In genomic region chr7:94908204-94909022, GRCh38 we compare ENCODE assay signal across 9 cellular contexts. TPM values are rescaled to one million over a fixed set of nuclear protein-coding genes. Genes with fewer than 3 reads are reported as not detected.
A peak's percentile ranks its signal among the peaks of the same experiment; 100 is the strongest.
DNase-seq lines count a peak whose midpoint lies in the region; ATAC-seq and TF ChIP-seq lines count a peak whose summit lies in the region.
"Had no signal": no experiment of that assay in that cellular context is flagged by ENCODE, and none has a peak within 500 bp of the region (broad histone marks: within the 10 kb centered on the region; RNA-seq: fewer than 3 reads in every experiment).

No MANE protein-coding gene starts in this region.

- H3K27ac Mint-ChIP-seq in natural killer cell treated with Interleukin-12 subunit alpha and Interleukin-12 subunit beta and Interleukin-15 and Interleukin-18, amount 100 ng/mL, for 72 hours: no peak overlapping the region

- H3K36me3 ChIP-seq in gastroesophageal sphincter: no peaks in the 10 kb centered on the region
- H3K36me3 ChIP-seq: neutrophil had no signal

- 0 to 9% methylated on average over 8 to 19 of the region's 26 CpGs for WGBS in gastroesophageal sphincter (ENCODE audit: low coverage in 1 of 2), 2 donors

- DNase-seq in AG10803 (ENCODE audit: low read depth) (peak; percentile 4), HPDE6-E6E7 (ENCODE audit: extremely low spot score) (peak; percentile 10), SK-MEL-5 (ENCODE audit: low read depth, low spot score) (peak; percentile 25), KG1 (lab: John Stamatoyannopoulos, UW) (no peak)
- no peak for DNase-seq in natural killer cell treated with Interleukin-12 subunit alpha and Interleukin-12 subunit beta and Interleukin-15 and Interleukin-18, amount 100 ng/mL, for 72 hours (ENCODE audit: low spot score)

- peak overlapping the region; percentile 51 for H3K4me3 Mint-ChIP-seq in natural killer cell treated with Interleukin-12 subunit alpha and Interleukin-12 subunit beta and Interleukin-15 and Interleukin-18, amount 100 ng/mL, for 72 hours

- no peak for TF ChIP-seq EP300 in gastroesophageal sphincter (IDR thresholded peaks at IDR 0.05)

- no peaks in the 10 kb centered on the region for H3K36me3 Mint-ChIP-seq in natural killer cell treated with Interleukin-12 subunit alpha and Interleukin-12 subunit beta and Interleukin-15 and Interleukin-18, amount 100 ng/mL, for 72 hours

- peaks cover 19 to 32% of the 10 kb centered on the region in 2 donors for H3K27me3 Mint-ChIP-seq in natural killer cell treated with Interleukin-12 subunit alpha and Interleukin-12 subunit beta and Interleukin-15 and Interleukin-18, amount 100 ng/mL, for 72 hours

- peak; percentile 34 for ATAC-seq in gastroesophageal sphincter
- peak in 1 of 2 donors; percentile 61 for ATAC-seq in natural killer cell treated with Interleukin-12 subunit alpha and Interleukin-12 subunit beta and Interleukin-15 and Interleukin-18, amount 100 ng/mL, for 72 hours
- no peak for ATAC-seq in GM21529 (IDR thresholded peaks at IDR 0.05; ENCODE audit: unreplicated experiment)
- ATAC-seq in HG03095 (IDR thresholded peaks at IDR 0.05; ENCODE audit: unreplicated experiment): no peak

- TF ChIP-seq CTCF in AG10803 (conservative IDR thresholded peaks at IDR 0.05; ENCODE audit: low read length) (no peak), gastroesophageal sphincter (IDR thresholded peaks at IDR 0.05) (no peak)

- no peaks in the 10 kb centered on the region for H3K27me3 ChIP-seq in gastroesophageal sphincter

- H3K9me3 ChIP-seq in gastroesophageal sphincter: no peaks in the 10 kb centered on the region
- H3K9me3 ChIP-seq: neutrophil had no signal

- peaks cover 0 to 50% (median 3%) of the 10 kb centered on the region in 3 donors for H3K4me1 ChIP-seq in gastroesophageal sphincter

- no peak for TF ChIP-seq POLR2A in gastroesophageal sphincter (IDR thresholded peaks at IDR 0.05)

- in situ Hi-C loops in SK-MEL-5 (cut with HindIII; ENCODE audit: low pct_unique_long_range_greater_than_20kb, low sequenced_read_pairs): no loop called here

- no peaks in the 10 kb centered on the region for H3K9me3 Mint-ChIP-seq in natural killer cell treated with Interleukin-12 subunit alpha and Interleukin-12 subunit beta and Interleukin-15 and Interleukin-18, amount 100 ng/mL, for 72 hours

- H3K27ac ChIP-seq in gastroesophageal sphincter: peak overlapping the region; percentile 24 to 93 (median 86)
- H3K27ac ChIP-seq: neutrophil had no signal

- H3K4me3 ChIP-seq in AG10803 (ENCODE audit: low read length) (peak overlapping the region; percentile 50), gastroesophageal sphincter (peak overlapping the region; percentile 43 to 72)

- peaks cover 0 to 6% of the 10 kb centered on the region in 2 donors for H3K4me1 Mint-ChIP-seq in natural killer cell treated with Interleukin-12 subunit alpha and Interleukin-12 subunit beta and Interleukin-15 and Interleukin-18, amount 100 ng/mL, for 72 hours (ENCODE audit: low read depth in 2 of 2)

RNA-seq across cellular contexts. Expression of gene PPP1R9A, which starts 1.0 kb away (rescaled TPM):
- total RNA-seq in SK-MEL-5 (2014; rRNA removed; shearing (Covaris generic)): 3.0 and 3.5 TPM in 2 replicates
- 1.8 and 2.1 TPM in 2 replicates for polyA plus RNA-seq in SK-MEL-5 (2015; cell fraction: cytosol; rRNA removed)
- polyA plus RNA-seq in SK-MEL-5 (2015; cell fraction: nucleus; rRNA removed): 4.8 and 5.0 TPM in 2 replicates
- 10 to 100 TPM; 21.0 to 48.4 (median 31.6) TPM for total RNA-seq in gastroesophageal sphincter
- total RNA-seq in natural killer cell treated with Interleukin-12 subunit alpha and Interleukin-12 subunit beta and Interleukin-15 and Interleukin-18, amount 100 ng/mL, for 72 hours: 1 to 10 TPM in 1 of 2 donors, under 1 TPM in 1; 0.69 to 1.8 TPM

Comparison
In these comparisons a context has a peak if more than half of its experiments do, and no peak if none do; other contexts are left out.
1. DNase-seq: peak in AG10803 (single experiment), HPDE6-E6E7 (single experiment) and SK-MEL-5 (single experiment); none in natural killer cell treated with Interleukin-12 subunit alpha and Interleukin-12 subunit beta and Interleukin-15 and Interleukin-18, amount 100 ng/mL, for 72 hours (single experiment) and KG1 (single experiment).